34 cellular contexts compared by ENCODE assay signal in the genomic region with DNA sequence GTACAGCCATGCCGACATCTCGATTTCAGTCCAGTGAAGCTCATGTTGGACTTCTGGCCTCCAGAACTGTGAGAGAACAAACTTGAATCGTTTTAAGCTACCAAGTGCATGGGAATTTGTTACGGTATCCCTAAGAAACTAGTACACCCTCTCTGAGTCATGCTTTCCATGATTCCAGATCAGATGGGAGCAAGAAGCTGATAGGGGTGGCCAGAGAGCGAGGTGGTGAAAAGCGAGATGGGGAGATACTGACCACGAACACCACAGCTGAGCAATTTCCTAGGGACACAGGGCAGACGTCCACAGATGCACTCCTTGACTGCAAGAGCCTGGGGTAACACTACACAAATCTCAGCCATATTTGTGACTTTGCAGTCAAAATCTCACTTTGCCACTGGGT. TPM values are rescaled to one million over a fixed set of nuclear protein-coding genes. Genes with fewer than 3 reads are reported as not detected.
DNase-seq lines count a peak whose midpoint lies in the region; ATAC-seq, FAIRE-seq and TF ChIP-seq lines count a peak whose summit lies in the region.
"Had no signal": no experiment of that assay in that cellular context is flagged by ENCODE, and none has a peak within 500 bp of the region (broad histone marks: within the 10 kb centered on the region; RNA-seq: fewer than 3 reads in every experiment).

No MANE protein-coding gene starts in this region.

- H3K27me3 ChIP-seq in brain microvascular endothelial cell (replicated peaks): peaks cover 7% of the 10 kb centered on the region
- peaks cover 40% of the 10 kb centered on the region for H3K27me3 ChIP-seq in foreskin keratinocyte
- H3K27me3 ChIP-seq: BE2C, right lobe of liver had no signal

- no peaks in the 10 kb centered on the region for H3K36me3 ChIP-seq in brain microvascular endothelial cell (replicated peaks)
- H3K36me3 ChIP-seq: BE2C, right lobe of liver, tibial artery had no signal

- H3K27ac ChIP-seq in brain microvascular endothelial cell: no peak overlapping the region
- no peak overlapping the region for H3K27ac ChIP-seq in foreskin keratinocyte
- H3K27ac ChIP-seq: right lobe of liver, tibial artery had no signal

- peak; percentile 16 for FAIRE-seq in D721Med (lab: Jason Lieb, UNC)
- FAIRE-seq: colon, endothelial cell of umbilical vein, G401.6, kidney had no signal

- H3K4me3 ChIP-seq in brain microvascular endothelial cell (ENCODE audit: low read depth, low read length): no peak overlapping the region
- H3K4me3 ChIP-seq: right lobe of liver, tibial artery had no signal

- DNase-seq in D721Med (ENCODE audit: insufficient read length, low spot score) (no peak), NCI-H226 (peak; percentile 33), brain microvascular endothelial cell (peak; percentile 24), islet precursor cell (peak; percentile 72), foreskin keratinocyte (no peak), sciatic nerve (ENCODE audit: low spot score) (no peak), inferior parietal cortex (ENCODE audit: extremely low spot score) (no peak)
- DNase-seq: activated CD4-positive, alpha-beta memory T cell treated with anti-CD3 and anti-CD28 coated beads for 36 hours; activated CD4-positive, CD25-positive, alpha-beta regulatory T cell treated with anti-CD3 and anti-CD28 coated beads, Interleukin-2, amount 50 U/mL, for 72 hours; activated CD8-positive, alpha-beta memory T cell treated with anti-CD3 and anti-CD28 coated beads, Interleukin-2, amount 50 U/mL, for 48 hours; activated naive CD4-positive, alpha-beta T cell treated with Interleukin-2 at 50 U/mL for 16 hours; BE2C; DMS153; glutamatergic neuron; kidney; midbrain; MM.1S; naive thymus-derived CD8-positive, alpha-beta T cell; NCI-H1417; NCI-H2081; NCI-H2227 treated with DMSO at 0.1 percent for 48 hours; NCI-H526 treated with DMSO at 0.1 percent for 48 hours; nucleus accumbens; right lobe of liver; Right ventricle myocardium superior; stimulated activated CD4-positive, alpha-beta T cell treated with anti-CD3 and anti-CD28 coated beads, Interleukin-12 subunit alpha, Interleukin-12 subunit beta, amount 100 ng/mL, for 4 hours; stimulated activated CD4-positive, alpha-beta T cell treated with anti-CD3 and anti-CD28 coated beads, Interleukin-2, amount 100 ng/mL, for 48 hours; stimulated activated naive CD8-positive, alpha-beta T cell treated with anti-CD3 and anti-CD28 coated beads, Interleukin-15, amount 100 ng/mL, for 72 hours; T-helper 2 cell; tibial artery had no signal

- no peaks in the 10 kb centered on the region for H3K4me1 ChIP-seq in foreskin keratinocyte
- H3K4me1 ChIP-seq: BE2C, right lobe of liver, tibial artery had no signal

- in situ Hi-C loops in brain microvascular endothelial cell (cut with HindIII; ENCODE audit: low pct_ligation_motif_present, low sequenced_read_pairs): loop anchor here (10.0 kb wide), 1 partner anchor 97 kb away; no protein-coding TSS in a partner anchor

- ATAC-seq in foreskin keratinocyte (no peak), sciatic nerve (no peak), GM18511 (IDR thresholded peaks at IDR 0.05; ENCODE audit: unreplicated experiment) (no peak)
- ATAC-seq: naive thymus-derived CD8-positive, alpha-beta T cell; right lobe of liver; stimulated activated naive CD8-positive, alpha-beta T cell treated with anti-CD3 and anti-CD28 coated beads, Interleukin-15, amount 100 ng/mL, for 72 hours had no signal

- intact Hi-C loops in sciatic nerve (cut with DNase I): no loop called here

- no peak for TF ChIP-seq CTCF in D721Med (IDR thresholded peaks at IDR 0.05; ENCODE audit: insufficient read depth, missing control alignments)
- TF ChIP-seq CTCF in brain microvascular endothelial cell (IDR thresholded peaks at IDR 0.05; ENCODE audit: low read depth, low read length, missing control alignments): no peak
- TF ChIP-seq CTCF in foreskin keratinocyte (conservative IDR thresholded peaks at IDR 0.05): no peak

RNA-seq across cellular contexts. Expression of a gene that starts 22.7 kb away (rescaled TPM):
- 69.7 and 80.1 TPM in 2 replicates for total RNA-seq in foreskin keratinocyte
- 65.5 and 68.1 TPM in 2 replicates for polyA plus RNA-seq in foreskin keratinocyte
- 92.3 TPM for total RNA-seq in sciatic nerve

Comparison
In these comparisons a context has a peak if more than half of its experiments do, and no peak if none do; other contexts are left out.
1. DNase-seq: peak in NCI-H226 (single experiment), brain microvascular endothelial cell (single experiment) and islet precursor cell (single experiment); none in D721Med (single experiment), foreskin keratinocyte (0 of 2), sciatic nerve (single experiment) and inferior parietal cortex (single experiment).